10 cellular contexts compared by ENCODE assay signal in genomic region chr11:36375348-36376314, GRCh38.
A peak's percentile ranks its signal among the peaks of the same experiment; 100 is the strongest.
DNase-seq lines count a peak whose midpoint lies in the region; ATAC-seq, FAIRE-seq and TF ChIP-seq lines count a peak whose summit lies in the region.
"Had no signal": no experiment of that assay in that cellular context is flagged by ENCODE, and none has a peak within 500 bp of the region (broad histone marks: within the 10 kb centered on the region; RNA-seq: fewer than 3 reads in every experiment).

No MANE protein-coding gene starts in this region.

- peaks cover 30% of the 10 kb centered on the region for H3K4me1 Mint-ChIP-seq in activated CD4-positive, alpha-beta T cell treated with anti-CD3 and anti-CD28 coated beads for 36 hours

- DNase-seq in activated CD4-positive, alpha-beta T cell treated with anti-CD3 and anti-CD28 coated beads for 36 hours, result no peak
- DNase-seq in activated CD4-positive, alpha-beta T cell treated with anti-CD3 and anti-CD28 coated beads for 1 hour, result no peak
- DNase-seq in adipocyte (ENCODE audit: low read depth) (no peak), kidney (no peak), testis (no peak), OCI-M1 (lab: John Stamatoyannopoulos, UW) (no peak), cerebellar nuclear complex (lab: John Stamatoyannopoulos, UW) (no peak)
- no peak for DNase-seq in stimulated activated naive CD4-positive, alpha-beta T cell (lab: John Stamatoyannopoulos, UW)
- DNase-seq: BE2C had no signal

- no peak overlapping the region for H3K27ac ChIP-seq in kidney (ENCODE audit: low read depth in 2 of 2, low read length in 2 of 2)
- H3K27ac ChIP-seq in testis, result no peak overlapping the region

- TF ChIP-seq CTCF in kidney (IDR thresholded peaks at IDR 0.05; ENCODE audit: borderline replicate concordance, extremely low read depth, insufficient read depth), result no peak
- TF ChIP-seq CTCF in testis (IDR thresholded peaks at IDR 0.05), result no peak

- no peak overlapping the region for H3K9ac ChIP-seq in adipocyte (ENCODE audit: low read length)
- H3K9ac ChIP-seq in kidney (ENCODE audit: low read length in 2 of 2), result no peak overlapping the region

- H3K36me3 Mint-ChIP-seq in activated CD4-positive, alpha-beta T cell treated with anti-CD3 and anti-CD28 coated beads for 36 hours (ENCODE audit: low read depth), result peaks cover 24% of the 10 kb centered on the region

- H3K9me3 Mint-ChIP-seq in activated CD4-positive, alpha-beta T cell treated with anti-CD3 and anti-CD28 coated beads for 36 hours (ENCODE audit: low read depth), result no peaks in the 10 kb centered on the region

- WGBS in testis, 2 donors, result 23 to 32% methylated on average over 18 of the region's 18 CpGs

- no peak for TF ChIP-seq POLR2A in testis (IDR thresholded peaks at IDR 0.05)

- ATAC-seq in activated CD4-positive, alpha-beta T cell treated with anti-CD3 and anti-CD28 coated beads for 36 hours, result no peak

- H3K27me3 Mint-ChIP-seq in activated CD4-positive, alpha-beta T cell treated with anti-CD3 and anti-CD28 coated beads for 36 hours, result peaks cover 39% of the 10 kb centered on the region

- H3K4me3 ChIP-seq in adipocyte (ENCODE audit: low read length), result peak overlapping the region; percentile 85
- H3K4me3 ChIP-seq in kidney (ENCODE audit: low read length in 2 of 2), result peak overlapping the region; percentile 80 to 82
- H3K4me3 ChIP-seq in testis, result peak overlapping the region; percentile 52 to 72

- FAIRE-seq in kidney (lab: Jason Lieb, UNC), result no peak

- H3K9me3 ChIP-seq in adipocyte (ENCODE audit: control insufficient read depth, low read length), result no peaks in the 10 kb centered on the region
- H3K9me3 ChIP-seq in kidney (ENCODE audit: control insufficient read depth in 1 of 2, low read length in 2 of 2), result no peaks in the 10 kb centered on the region
- no peaks in the 10 kb centered on the region for H3K9me3 ChIP-seq in testis
- H3K9me3 ChIP-seq: BE2C, thyroid gland had no signal

- H3K4me1 ChIP-seq in adipocyte (ENCODE audit: control insufficient read depth, insufficient read depth, low read length), result peaks cover 14% of the 10 kb centered on the region
- H3K4me1 ChIP-seq in kidney (ENCODE audit: control insufficient read depth in 1 of 2, insufficient read depth in 1 of 2, low read depth in 1 of 2, low read length in 2 of 2), result peaks cover 0 to 6% of the 10 kb centered on the region in 2 donors
- H3K4me1 ChIP-seq in testis, result no peaks in the 10 kb centered on the region
- H3K4me1 ChIP-seq: BE2C had no signal

- H3K36me3 ChIP-seq in adipocyte (ENCODE audit: control insufficient read depth, insufficient read depth, low read length, severe bottlenecking) (no peaks in the 10 kb centered on the region), kidney (ENCODE audit: control insufficient read depth in 1 of 2, insufficient read depth in 2 of 2, low read length in 2 of 2) (no peaks in the 10 kb centered on the region), testis (ENCODE audit: low read depth, missing control alignments) (no peaks in the 10 kb centered on the region)
- H3K36me3 ChIP-seq: BE2C, thyroid gland had no signal

- CTCF ChIA-PET in activated CD4-positive, alpha-beta T cell treated with anti-CD3 and anti-CD28 coated beads for 36 hours (lab: Charles Lee), result interaction anchor here (0.6 to 2.4 kb wide), 10 partner anchors 9 to 165 kb away, joined by 3 to 10 read pairs (median 4); no protein-coding TSS in a partner anchor

- H3K4me3 Mint-ChIP-seq in activated CD4-positive, alpha-beta T cell treated with anti-CD3 and anti-CD28 coated beads for 36 hours, result peak overlapping the region; percentile 92

- peak overlapping the region; percentile 67 for H3K27ac Mint-ChIP-seq in activated CD4-positive, alpha-beta T cell treated with anti-CD3 and anti-CD28 coated beads for 36 hours

- intact Hi-C loops in activated CD4-positive, alpha-beta T cell treated with anti-CD3 and anti-CD28 coated beads for 36 hours (cut with DNase I, micrococcal nuclease), result loop anchor here (2.0 to 5.0 kb wide), 6 partner anchors 15 to 117 kb away; no protein-coding TSS in a partner anchor
- intact Hi-C loops in kidney (cut with DNase I), result no loop called here
- intact Hi-C loops in testis (cut with DNase I; ENCODE audit: low total_unique reads), result no loop called here

- peaks cover 15% of the 10 kb centered on the region for H3K27me3 ChIP-seq in adipocyte (replicated peaks; ENCODE audit: control insufficient read depth, insufficient read depth, low read length)
- H3K27me3 ChIP-seq in testis, result no peaks in the 10 kb centered on the region
- H3K27me3 ChIP-seq: thyroid gland had no signal

- POLR2A ChIA-PET in activated CD4-positive, alpha-beta T cell treated with anti-CD3 and anti-CD28 coated beads for 36 hours (lab: Charles Lee), result interaction anchor here (0.6 to 0.8 kb wide), 4 partner anchors 23 to 97 kb away, joined by 3 to 4 read pairs (median 3); no protein-coding TSS in a partner anchor

Comparison
In these comparisons a context has a peak if more than half of its experiments do, and no peak if none do; other contexts are left out.
1. intact Hi-C loops: an anchor here in activated CD4-positive, alpha-beta T cell treated with anti-CD3 and anti-CD28 coated beads for 36 hours (2.0 to 5.0 kb wide); none called in kidney and testis.